24 cellular contexts compared by ENCODE assay signal in the genomic region with DNA sequence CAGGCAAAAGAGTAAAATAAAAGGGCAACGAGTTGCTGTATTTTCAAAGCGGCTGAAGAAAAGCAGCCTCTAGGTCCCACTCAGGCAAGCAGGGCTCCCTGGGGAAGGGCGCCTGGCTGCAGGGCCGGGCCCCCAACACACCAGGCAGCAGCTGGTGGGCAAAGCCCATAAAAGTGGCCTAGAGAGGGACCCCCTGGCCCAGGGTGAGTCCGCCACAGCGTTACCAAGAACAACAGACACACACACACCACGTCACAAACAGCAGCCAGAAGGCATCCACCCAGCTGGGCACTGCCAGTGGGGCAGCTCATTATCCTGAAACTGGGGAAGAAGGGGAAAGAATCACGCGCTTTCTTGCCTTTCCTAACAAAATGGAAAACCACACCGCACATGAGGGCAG. TPM values are rescaled to one million over a fixed set of nuclear protein-coding genes. Genes with fewer than 3 reads are reported as not detected.
DNase-seq lines count a peak whose midpoint lies in the region; ATAC-seq and TF ChIP-seq lines count a peak whose summit lies in the region.
"Had no signal": no experiment of that assay in that cellular context is flagged by ENCODE, and none has a peak within 500 bp of the region (broad histone marks: within the 10 kb centered on the region; RNA-seq: fewer than 3 reads in every experiment).

No MANE protein-coding gene starts in this region.

- H3K4me3 Mint-ChIP-seq in activated T-cell treated with anti-CD3 and anti-CD28 coated beads, Interleukin-2, amount 50 U/mL, for 24 hours, result no peak overlapping the region
- H3K4me3 Mint-ChIP-seq in glutamatergic neuron (ENCODE audit: unreplicated experiment), result no peak overlapping the region
- H3K4me3 Mint-ChIP-seq: GM23338 had no signal

- H3K27me3 Mint-ChIP-seq in activated T-cell treated with anti-CD3 and anti-CD28 coated beads, Interleukin-2, amount 50 U/mL, for 24 hours, result no peaks in the 10 kb centered on the region
- H3K27me3 Mint-ChIP-seq in glutamatergic neuron (ENCODE audit: unreplicated experiment), result peaks cover 2% of the 10 kb centered on the region
- H3K27me3 Mint-ChIP-seq: CD4-positive, CD25-positive, alpha-beta regulatory T cell had no signal

- ATAC-seq in HG03521 (IDR thresholded peaks at IDR 0.05; ENCODE audit: unreplicated experiment), result no peak
- ATAC-seq: GM23338 had no signal

- H3K4me1 Mint-ChIP-seq in activated T-cell treated with anti-CD3 and anti-CD28 coated beads, Interleukin-2, amount 50 U/mL, for 24 hours (ENCODE audit: low read depth), result peaks cover 30% of the 10 kb centered on the region
- H3K4me1 Mint-ChIP-seq in glutamatergic neuron (ENCODE audit: low read depth, unreplicated experiment), result peaks cover 16% of the 10 kb centered on the region

- CTCF ChIA-PET in RWPE1 (lab: Yijun Ruan, JAX), result no interaction called here

- no peak overlapping the region for H3K27ac Mint-ChIP-seq in activated T-cell treated with anti-CD3 and anti-CD28 coated beads, Interleukin-2, amount 50 U/mL, for 24 hours
- H3K27ac Mint-ChIP-seq in glutamatergic neuron (ENCODE audit: unreplicated experiment), result no peak overlapping the region
- H3K27ac Mint-ChIP-seq: CD4-positive, CD25-positive, alpha-beta regulatory T cell; GM23338 had no signal

- no peaks in the 10 kb centered on the region for H3K9me3 Mint-ChIP-seq in activated T-cell treated with anti-CD3 and anti-CD28 coated beads, Interleukin-2, amount 50 U/mL, for 24 hours
- H3K9me3 Mint-ChIP-seq in glutamatergic neuron (ENCODE audit: unreplicated experiment), result peaks cover 8% of the 10 kb centered on the region
- H3K9me3 Mint-ChIP-seq: GM23338 had no signal

- H3K36me3 Mint-ChIP-seq in activated T-cell treated with anti-CD3 and anti-CD28 coated beads, Interleukin-2, amount 50 U/mL, for 24 hours (ENCODE audit: low read depth), result peaks cover 62% of the 10 kb centered on the region
- no peaks in the 10 kb centered on the region for H3K36me3 Mint-ChIP-seq in glutamatergic neuron (ENCODE audit: unreplicated experiment)

- peak; percentile 13 for DNase-seq in activated T-cell treated with anti-CD3 and anti-CD28 coated beads, Interleukin-2, amount 50 U/mL, for 24 hours
- no peak for DNase-seq in activated T-cell treated with anti-CD3 and anti-CD28 coated beads, Interleukin-2, amount 50 U/mL, for 1 hour
- DNase-seq in RWPE1 (ENCODE audit: low spot score) (no peak), glutamatergic neuron (peak; percentile 18), NCI-H1092 treated with DMSO at 0.1 percent for 48 hours (lab: John Stamatoyannopoulos, UW) (no peak)
- DNase-seq in stimulated activated CD4-positive, alpha-beta T cell treated with anti-CD3 and anti-CD28 coated beads, Interleukin-4, amount 100 ng/mL, for 4 hours, result no peak
- DNase-seq: ACHN; BE2C; CD4-positive, CD25-positive, alpha-beta regulatory T cell; DMS153; DND-41; Kasumi-1; MV-4-11; NCI-H1105 treated with DMSO at 0.1 percent for 48 hours; NCI-H146; NCI-H2029; NCI-H526 treated with DMSO at 0.1 percent for 48 hours; OCI-M1; Peyer's patch; SIG-M5 had no signal

- peak overlapping the region; percentile 63 for H3K27ac ChIP-seq in RWPE1
- H3K27ac ChIP-seq: 22Rv1, Peyer's patch, SK-N-MC had no signal

- no peak for TF ChIP-seq CTCF in RWPE1 (conservative IDR thresholded peaks at IDR 0.05; ENCODE audit: low read depth)
- no peak for TF ChIP-seq CTCF in glutamatergic neuron (IDR thresholded peaks at IDR 0.05; ENCODE audit: partially characterized antibody, unreplicated experiment)

- POLR2A ChIA-PET in RWPE1 (lab: Yijun Ruan, JAX; ENCODE audit: low non-redundant PET), result no interaction called here

RNA-seq across cellular contexts. Expression of gene SUMO3, which starts 4.7 kb away (rescaled TPM):
- 63.5 TPM for total RNA-seq in glutamatergic neuron (ENCODE audit: unreplicated experiment)

RNA-seq across cellular contexts. Expression of gene UBE2G2, which starts 11.5 kb away (rescaled TPM):
- total RNA-seq in glutamatergic neuron (ENCODE audit: unreplicated experiment), result 77.7 TPM

Comparison
In these comparisons a context has a peak if more than half of its experiments do, and no peak if none do; other contexts are left out.
1. DNase-seq: peak in activated T-cell treated with anti-CD3 and anti-CD28 coated beads, Interleukin-2, amount 50 U/mL, for 24 hours (single experiment) and glutamatergic neuron (single experiment); none in activated T-cell treated with anti-CD3 and anti-CD28 coated beads, Interleukin-2, amount 50 U/mL, for 1 hour (single experiment), RWPE1 (single experiment), stimulated activated CD4-positive, alpha-beta T cell treated with anti-CD3 and anti-CD28 coated beads, Interleukin-4, amount 100 ng/mL, for 4 hours (0 of 2) and NCI-H1092 treated with DMSO at 0.1 percent for 48 hours (single experiment).